8 cellular contexts compared by ENCODE assay signal in genomic region chr11:2346014-2346413, GRCh38. TPM values are rescaled to one million over a fixed set of nuclear protein-coding genes. Genes with fewer than 3 reads are reported as not detected.
"Had no signal": no experiment of that assay in that cellular context is flagged by ENCODE, and none has a peak within 500 bp of the region (broad histone marks: within the 10 kb centered on the region; RNA-seq: fewer than 3 reads in every experiment).

No MANE protein-coding gene starts in this region.

- DNase-seq: GM23248, GOT3, H7, HFFc6 had no signal

- H2AFZ ChIP-seq: GM23248 had no signal

- H3K9ac ChIP-seq: GM23248 had no signal

- H3K4me1 ChIP-seq: HAP-1 had no signal

- H3K36me3 ChIP-seq: HAP-1 had no signal

- H3K27ac Mint-ChIP-seq: HFFc6, IgD-negative memory B cell had no signal

- H3K4me3 Mint-ChIP-seq: HFFc6, IgD-negative memory B cell had no signal

- H3K4me3 ChIP-seq: GM23248, HAP-1 had no signal

- H3K27ac ChIP-seq: GM23248, HL-60 had no signal

RNA-seq across cellular contexts. Expression of gene CD81, which starts 31.1 kb away (rescaled TPM):
- polyA plus RNA-seq: HepG2 had no signal

RNA-seq across cellular contexts. Expression of gene TSPAN32, which starts 44.2 kb away (rescaled TPM):
- polyA plus RNA-seq: GM23248 had no signal

RNA-seq across cellular contexts. Expression of gene C11orf21, which starts 44.3 kb away (rescaled TPM):
- polyA plus RNA-seq: GM23248 had no signal
